15 cellular contexts compared by ENCODE assay signal in the genomic region with DNA sequence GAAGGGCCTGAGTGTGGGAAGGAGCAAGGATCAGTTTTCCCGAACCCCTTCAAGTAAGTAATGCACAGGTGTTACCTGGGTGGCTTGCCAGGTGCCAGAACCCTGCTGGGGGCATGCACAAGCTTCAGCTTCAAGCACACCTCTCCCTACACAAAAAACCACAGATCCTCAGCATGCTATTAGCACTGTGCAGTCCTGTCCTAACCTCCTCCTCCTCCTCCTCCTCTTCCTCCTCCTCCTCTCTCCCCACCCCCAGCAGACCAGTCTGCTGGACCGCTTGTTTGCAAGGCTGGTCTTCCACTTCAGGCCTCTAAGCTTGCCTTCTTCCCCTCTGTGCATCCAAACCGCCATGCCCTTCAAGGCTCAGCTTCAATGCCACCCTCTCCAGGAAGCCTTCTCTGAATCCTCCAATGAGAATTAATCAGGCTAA.
"Had no signal": no experiment of that assay in that cellular context is flagged by ENCODE, and none has a peak within 500 bp of the region (broad histone marks: within the 10 kb centered on the region; RNA-seq: fewer than 3 reads in every experiment).

No MANE protein-coding gene starts in this region.

- H3K27me3 ChIP-seq: heart left ventricle, sigmoid colon, stomach had no signal

- H3K36me3 Mint-ChIP-seq: mesothelial cell of epicardium, natural killer cell had no signal

- H3K36me3 ChIP-seq: heart left ventricle, sigmoid colon, stomach had no signal

- DNase-seq: effector CD4-positive, alpha-beta T cell; hypothalamus; natural killer cell; sigmoid colon; stimulated activated CD4-positive, alpha-beta T cell treated with anti-CD3 and anti-CD28 coated beads, Interleukin-2, amount 100 ng/mL, for 24 hours; stimulated activated CD4-positive, alpha-beta T cell treated with anti-CD3 and anti-CD28 coated beads, Interleukin-4, amount 100 ng/mL, for 4 hours; stimulated activated naive CD4-positive, alpha-beta T cell; stomach; substantia nigra; trophoblast cell had no signal

- H3K9me3 Mint-ChIP-seq: dendritic cell treated with granulocyte-macrophage colony-stimulating factor and Interleukin-4, amounts not matched to agents 40 ng/mL and 50 ng/mL, for 4 days; mesothelial cell of epicardium; natural killer cell had no signal

- ATAC-seq: esophagus mucosa, natural killer cell had no signal

- H3K9me3 ChIP-seq: sigmoid colon, stomach had no signal

- H3K4me3 Mint-ChIP-seq: dendritic cell treated with granulocyte-macrophage colony-stimulating factor and Interleukin-4, amounts not matched to agents 40 ng/mL and 50 ng/mL, for 4 days; mesothelial cell of epicardium; natural killer cell had no signal

- H3K4me1 ChIP-seq: sigmoid colon had no signal

- H3K4me3 ChIP-seq: heart left ventricle, sigmoid colon, skin epidermis, stomach had no signal

- H3K4me1 Mint-ChIP-seq: natural killer cell had no signal

- H3K27ac ChIP-seq: heart left ventricle, sigmoid colon, stomach had no signal

- H3K27ac Mint-ChIP-seq: dendritic cell treated with granulocyte-macrophage colony-stimulating factor and Interleukin-4, amounts not matched to agents 40 ng/mL and 50 ng/mL, for 4 days; natural killer cell had no signal
